ENCODE assay signal across 24 cellular contexts in genomic region chrX:30816079-30816478, GRCh38.
"Had no signal": no experiment of that assay in that cellular context is flagged by ENCODE, and none has a peak within 500 bp of the region (broad histone marks: within the 10 kb centered on the region; RNA-seq: fewer than 3 reads in every experiment).

No MANE protein-coding gene starts in this region.

- H3K9ac ChIP-seq: parathyroid adenoma had no signal

- H3K79me2 ChIP-seq: parathyroid adenoma had no signal

- ATAC-seq: esophagus mucosa; gastrocnemius medialis; left lobe of liver; mucosa of descending colon; natural killer cell treated with Interleukin-12 subunit alpha and Interleukin-12 subunit beta and Interleukin-15 and Interleukin-18, amount 100 ng/mL, for 72 hours; sciatic nerve; stimulated activated effector memory CD8-positive, alpha-beta T cell treated with anti-CD3 and anti-CD28 coated beads, Interleukin-12 subunit alpha, Interleukin-12 subunit beta, amount 100 ng/mL, for 72 hours had no signal

- H3K27ac ChIP-seq: epithelial cell of prostate, gastrocnemius medialis, neutrophil, parathyroid adenoma, testis, tibial artery had no signal

- DNase-seq: effector CD8-positive, alpha-beta T cell; endodermal cell; foreskin fibroblast; gastrocnemius medialis; head of caudate nucleus; mesenchymal stem cell; mucosa of descending colon; naive B cell; stimulated activated CD4-positive, alpha-beta T cell treated with anti-CD3 and anti-CD28 coated beads, Interleukin-2, amount 100 ng/mL, for 24 hours; stimulated activated CD4-positive, alpha-beta T cell treated with anti-CD3 and anti-CD28 coated beads, Interleukin-4, amount 100 ng/mL, for 24 hours; stimulated activated naive CD4-positive, alpha-beta T cell treated with Interleukin-2 at 50 U/mL for 16 hours; substantia nigra; testis; tibial artery had no signal

- H3K4me1 ChIP-seq: gastrocnemius medialis, parathyroid adenoma, testis, tibial artery had no signal

- H3K4me3 ChIP-seq: gastrocnemius medialis, lung, mucosa of descending colon, testis, tibial artery had no signal

- H3K9me3 ChIP-seq: gastrocnemius medialis, mucosa of descending colon, neutrophil, testis, tibial artery had no signal

- H3K36me3 ChIP-seq: gastrocnemius medialis, neutrophil, tibial artery had no signal

- FAIRE-seq: kidney had no signal

- H3K27me3 ChIP-seq: gastrocnemius medialis, neutrophil, testis, tibial artery had no signal

- H2AFZ ChIP-seq: parathyroid adenoma had no signal
